Comparison of ENCODE assay signal across 1 cellular context in the genomic region with DNA sequence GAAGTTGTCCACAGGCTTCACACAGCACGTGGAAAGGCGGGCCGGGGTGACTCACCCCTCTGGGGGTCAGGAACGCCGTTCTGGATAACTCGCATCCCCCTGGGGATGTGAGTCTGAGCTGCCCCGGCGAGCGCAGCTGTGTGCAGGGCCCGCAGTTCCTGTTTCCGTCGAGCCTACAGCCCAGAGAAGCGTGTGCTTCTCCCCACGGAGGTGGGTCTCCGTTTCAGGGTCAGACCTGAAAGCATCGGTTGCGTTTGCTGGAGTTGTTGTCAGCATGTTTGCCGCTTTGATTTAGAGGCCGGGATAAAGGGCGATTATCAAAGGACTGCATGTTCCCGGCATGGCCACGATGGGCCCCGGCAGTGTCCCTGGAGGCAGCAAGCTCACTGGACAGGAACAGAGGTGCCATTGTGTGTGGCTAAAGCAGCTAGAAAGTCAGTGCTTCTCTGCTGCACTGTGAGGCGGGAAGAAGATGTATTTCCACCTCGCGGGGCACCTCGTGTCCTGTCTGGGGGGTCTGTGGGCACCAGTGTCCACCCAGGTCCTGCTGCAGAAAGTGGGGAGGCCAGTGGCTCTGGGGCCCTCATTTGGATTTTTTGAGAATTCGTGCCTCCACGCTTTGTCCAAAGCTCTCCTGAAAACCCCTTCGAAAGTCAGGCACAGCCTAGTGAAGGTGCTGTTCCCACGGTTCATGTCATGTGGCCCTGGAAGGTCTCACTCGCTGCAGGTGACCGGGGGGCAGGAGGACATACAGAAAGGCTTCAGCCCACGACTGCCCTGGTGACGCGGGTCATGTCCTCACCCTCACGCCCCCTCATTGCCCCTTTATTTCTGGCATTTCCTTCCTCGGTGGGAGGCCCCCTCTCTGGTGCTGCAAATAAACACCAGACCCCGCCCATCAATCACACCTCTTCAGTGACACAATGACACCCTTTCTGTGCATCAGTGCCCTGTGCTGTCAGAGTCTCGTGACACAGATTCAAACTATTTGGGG.
A peak's percentile ranks its signal among the peaks of the same experiment; 100 is the strongest.
TF ChIP-seq lines count a peak whose summit lies in the region.

No MANE protein-coding gene starts in this region.

TF ChIP-seq in HepG2, 621 proteins besides CTCF, POLR2A, EP300 and RAD21 (continued from another document):
- TF ChIP-seq SNAPC4 (CRISPR knock-in tag; IDR thresholded peaks at IDR 0.05) = no peak
- peak; percentile 46; the same call in 1 of the 2 replicates for TF ChIP-seq RARA (CRISPR knock-in tag; IDR thresholded peaks at IDR 0.05)
- TF ChIP-seq, protein P1, sequence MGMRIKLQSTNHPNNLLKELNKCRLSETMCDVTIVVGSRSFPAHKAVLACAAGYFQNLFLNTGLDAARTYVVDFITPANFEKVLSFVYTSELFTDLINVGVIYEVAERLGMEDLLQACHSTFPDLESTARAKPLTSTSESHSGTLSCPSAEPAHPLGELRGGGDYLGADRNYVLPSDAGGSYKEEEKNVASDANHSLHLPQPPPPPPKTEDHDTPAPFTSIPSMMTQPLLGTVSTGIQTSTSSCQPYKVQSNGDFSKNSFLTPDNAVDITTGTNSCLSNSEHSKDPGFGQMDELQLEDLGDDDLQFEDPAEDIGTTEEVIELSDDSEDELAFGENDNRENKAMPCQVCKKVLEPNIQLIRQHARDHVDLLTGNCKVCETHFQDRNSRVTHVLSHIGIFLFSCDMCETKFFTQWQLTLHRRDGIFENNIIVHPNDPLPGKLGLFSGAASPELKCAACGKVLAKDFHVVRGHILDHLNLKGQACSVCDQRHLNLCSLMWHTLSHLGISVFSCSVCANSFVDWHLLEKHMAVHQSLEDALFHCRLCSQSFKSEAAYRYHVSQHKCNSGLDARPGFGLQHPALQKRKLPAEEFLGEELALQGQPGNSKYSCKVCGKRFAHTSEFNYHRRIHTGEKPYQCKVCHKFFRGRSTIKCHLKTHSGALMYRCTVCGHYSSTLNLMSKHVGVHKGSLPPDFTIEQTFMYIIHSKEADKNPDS (CRISPR knock-in tag; IDR thresholded peaks at IDR 0.05) = no peak
- peak; percentile 20; the same call in 1 of the 2 replicates for TF ChIP-seq CEBPG (CRISPR knock-in tag; IDR thresholded peaks at IDR 0.05)
- TF ChIP-seq TBX2 (CRISPR knock-in tag; IDR thresholded peaks at IDR 0.05; ENCODE audit: borderline replicate concordance) = peak; percentile 21; the same call in 1 of the 2 replicates
- TF ChIP-seq, protein P2, sequence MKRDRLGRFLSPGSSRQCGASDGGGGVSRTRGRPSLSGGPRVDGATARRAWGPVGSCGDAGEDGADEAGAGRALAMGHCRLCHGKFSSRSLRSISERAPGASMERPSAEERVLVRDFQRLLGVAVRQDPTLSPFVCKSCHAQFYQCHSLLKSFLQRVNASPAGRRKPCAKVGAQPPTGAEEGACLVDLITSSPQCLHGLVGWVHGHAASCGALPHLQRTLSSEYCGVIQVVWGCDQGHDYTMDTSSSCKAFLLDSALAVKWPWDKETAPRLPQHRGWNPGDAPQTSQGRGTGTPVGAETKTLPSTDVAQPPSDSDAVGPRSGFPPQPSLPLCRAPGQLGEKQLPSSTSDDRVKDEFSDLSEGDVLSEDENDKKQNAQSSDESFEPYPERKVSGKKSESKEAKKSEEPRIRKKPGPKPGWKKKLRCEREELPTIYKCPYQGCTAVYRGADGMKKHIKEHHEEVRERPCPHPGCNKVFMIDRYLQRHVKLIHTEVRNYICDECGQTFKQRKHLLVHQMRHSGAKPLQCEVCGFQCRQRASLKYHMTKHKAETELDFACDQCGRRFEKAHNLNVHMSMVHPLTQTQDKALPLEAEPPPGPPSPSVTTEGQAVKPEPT (CRISPR knock-in tag; IDR thresholded peaks at IDR 0.05; ENCODE audit: low read depth) = 0 out of 2 replicates have a peak, but pooled peaks have one; percentile 46
- no peak for TF ChIP-seq ZNF775 (CRISPR knock-in tag; IDR thresholded peaks at IDR 0.05; ENCODE audit: borderline replicate concordance)
- TF ChIP-seq ZNF577 (CRISPR knock-in tag; IDR thresholded peaks at IDR 0.05; ENCODE audit: borderline replicate concordance, low read depth) = no peak
- TF ChIP-seq ZNF296 (CRISPR knock-in tag; conservative IDR thresholded peaks at IDR 0.05) = no peak; the same call in 1 of the 2 replicates
- TF ChIP-seq ZNF510 (CRISPR knock-in tag; IDR thresholded peaks at IDR 0.05; ENCODE audit: low read depth) = 0 out of 2 replicates have a peak, but pooled peaks have one; percentile 44
- TF ChIP-seq SNAI1 (CRISPR knock-in tag; IDR thresholded peaks at IDR 0.05; ENCODE audit: borderline replicate concordance) = no peak
- TF ChIP-seq ZKSCAN5 (CRISPR knock-in tag; IDR thresholded peaks at IDR 0.05) = no peak
- TF ChIP-seq PPARG (CRISPR knock-in tag; conservative IDR thresholded peaks at IDR 0.05) = no peak
- no peak for TF ChIP-seq NR2F6 (IDR thresholded peaks at IDR 0.05)
- TF ChIP-seq NR2F6 (CRISPR knock-in tag; IDR thresholded peaks at IDR 0.05) = peak; percentile 69
- TF ChIP-seq ETV5 (CRISPR knock-in tag; IDR thresholded peaks at IDR 0.05; ENCODE audit: borderline replicate concordance) = peak; percentile 44; the same call in 1 of the 2 replicates
- no peak for TF ChIP-seq SMARCC2 (IDR thresholded peaks at IDR 0.05)
- TF ChIP-seq NFAT5 (CRISPR knock-in tag; IDR thresholded peaks at IDR 0.05) = no peak
- TF ChIP-seq, protein P3, sequence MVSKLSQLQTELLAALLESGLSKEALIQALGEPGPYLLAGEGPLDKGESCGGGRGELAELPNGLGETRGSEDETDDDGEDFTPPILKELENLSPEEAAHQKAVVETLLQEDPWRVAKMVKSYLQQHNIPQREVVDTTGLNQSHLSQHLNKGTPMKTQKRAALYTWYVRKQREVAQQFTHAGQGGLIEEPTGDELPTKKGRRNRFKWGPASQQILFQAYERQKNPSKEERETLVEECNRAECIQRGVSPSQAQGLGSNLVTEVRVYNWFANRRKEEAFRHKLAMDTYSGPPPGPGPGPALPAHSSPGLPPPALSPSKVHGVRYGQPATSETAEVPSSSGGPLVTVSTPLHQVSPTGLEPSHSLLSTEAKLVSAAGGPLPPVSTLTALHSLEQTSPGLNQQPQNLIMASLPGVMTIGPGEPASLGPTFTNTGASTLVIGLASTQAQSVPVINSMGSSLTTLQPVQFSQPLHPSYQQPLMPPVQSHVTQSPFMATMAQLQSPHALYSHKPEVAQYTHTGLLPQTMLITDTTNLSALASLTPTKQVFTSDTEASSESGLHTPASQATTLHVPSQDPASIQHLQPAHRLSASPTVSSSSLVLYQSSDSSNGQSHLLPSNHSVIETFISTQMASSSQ (IDR thresholded peaks at IDR 0.05; ENCODE audit: low read depth) = no peak
- TF ChIP-seq, protein P3 (CRISPR knock-in tag; IDR thresholded peaks at IDR 0.05; ENCODE audit: borderline replicate concordance) = no peak
